ENCODE assay signal across 1 cellular context in genomic region chr3:11375333-11376076, GRCh38.
TF ChIP-seq lines count a peak whose summit lies in the region.

No MANE protein-coding gene starts in this region.

TF ChIP-seq in SK-N-SH, 30 proteins besides CTCF, POLR2A, EP300 and RAD21:
- TF ChIP-seq FOXM1 (IDR thresholded peaks at IDR 0.05; ENCODE audit: low read depth) (no peak), TAF1 (IDR thresholded peaks at IDR 0.05; ENCODE audit: borderline replicate concordance, low read depth, low read length) (no peak), RCOR1 (IDR thresholded peaks at IDR 0.05; ENCODE audit: low read length) (no peak)
